ENCODE assay signal across 23 cellular contexts in genomic region chr15:47360296-47360695, GRCh38.
"Had no signal": no experiment of that assay in that cellular context is flagged by ENCODE, and none has a peak within 500 bp of the region (broad histone marks: within the 10 kb centered on the region; RNA-seq: fewer than 3 reads in every experiment).

No MANE protein-coding gene starts in this region.

- H3K9me3 ChIP-seq: heart left ventricle, ovary, right atrium auricular region, sigmoid colon, stomach, thoracic aorta, transverse colon had no signal

- FAIRE-seq: islet of Langerhans, small intestine had no signal

- H3K36me3 ChIP-seq: heart left ventricle, neural progenitor cell, ovary, right atrium auricular region, sigmoid colon, stomach, thoracic aorta, transverse colon had no signal

- H3K4me3 Mint-ChIP-seq: endodermal cell; natural killer cell treated with Interleukin-12 subunit alpha and Interleukin-12 subunit beta and Interleukin-15 and Interleukin-18, amount 100 ng/mL, for 72 hours; neural progenitor cell had no signal

- H3K9me3 Mint-ChIP-seq: endodermal cell; natural killer cell treated with Interleukin-12 subunit alpha and Interleukin-12 subunit beta and Interleukin-15 and Interleukin-18, amount 100 ng/mL, for 72 hours had no signal

- H3K4me3 ChIP-seq: coronary artery, heart left ventricle, neural progenitor cell, ovary, right atrium auricular region, sigmoid colon, stomach, thoracic aorta, transverse colon had no signal

- H3K27ac ChIP-seq: coronary artery, heart left ventricle, neural progenitor cell, ovary, right atrium auricular region, sigmoid colon, stomach, thoracic aorta, transverse colon had no signal

- H3K36me3 Mint-ChIP-seq: neural progenitor cell had no signal

- H3K27ac Mint-ChIP-seq: endodermal cell; natural killer cell treated with Interleukin-12 subunit alpha and Interleukin-12 subunit beta and Interleukin-15 and Interleukin-18, amount 100 ng/mL, for 72 hours; neural progenitor cell had no signal

- H3K9ac ChIP-seq: neural progenitor cell had no signal

- H3K27me3 ChIP-seq: heart left ventricle, neural progenitor cell, ovary, right atrium auricular region, sigmoid colon, stomach, transverse colon had no signal

- DNase-seq: effector CD4-positive, alpha-beta T cell; endodermal cell; foreskin melanocyte; heart left ventricle; hypothalamus; mammary epithelial cell; nucleus accumbens; ovary; sigmoid colon; small intestine; stimulated activated CD4-positive, alpha-beta T cell treated with anti-CD3 and anti-CD28 coated beads, Interleukin-12 subunit alpha, Interleukin-12 subunit beta, amount 100 ng/mL, for 4 hours; stimulated activated naive CD4-positive, alpha-beta T cell; stomach; substantia nigra; transverse colon had no signal

- H2AFZ ChIP-seq: neural progenitor cell had no signal

- ATAC-seq: esophagus mucosa; heart left ventricle; left lobe of liver; natural killer cell treated with Interleukin-12 subunit alpha and Interleukin-12 subunit beta and Interleukin-15 and Interleukin-18, amount 100 ng/mL, for 72 hours had no signal

- H3K4me2 ChIP-seq: neural progenitor cell had no signal

- H3K4me1 ChIP-seq: heart left ventricle, right atrium auricular region, sigmoid colon, stomach, transverse colon had no signal
